ENCODE assay signal across 9 cellular contexts in the genomic region with DNA sequence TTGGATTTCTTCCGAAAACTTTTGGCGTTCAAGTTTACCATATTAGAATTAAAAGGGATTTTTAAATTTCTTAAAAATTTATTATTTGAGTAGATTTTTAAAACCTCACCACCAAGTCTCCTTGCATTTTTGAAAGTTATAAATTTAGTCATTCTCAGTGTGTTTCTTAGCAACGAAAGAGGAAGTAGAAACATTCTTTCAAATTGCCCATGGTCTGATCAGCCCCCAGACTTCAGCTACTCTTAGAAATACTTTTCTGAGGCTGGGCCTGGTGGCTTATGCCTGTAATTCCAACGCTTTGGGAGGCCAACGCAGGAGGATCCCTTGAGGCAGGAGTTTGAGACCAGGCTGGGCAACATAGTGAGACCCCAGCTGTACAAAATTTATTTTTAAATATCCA. TPM values are rescaled to one million over a fixed set of nuclear protein-coding genes. Genes with fewer than 3 reads are reported as not detected.
DNase-seq lines count a peak whose midpoint lies in the region; ATAC-seq and TF ChIP-seq lines count a peak whose summit lies in the region.
"Had no signal": no experiment of that assay in that cellular context is flagged by ENCODE, and none has a peak within 500 bp of the region (broad histone marks: within the 10 kb centered on the region; RNA-seq: fewer than 3 reads in every experiment).

No MANE protein-coding gene starts in this region.

- DNase-seq in central memory CD8-positive, alpha-beta T cell (ENCODE audit: low spot score in 2 of 2), result no peak
- DNase-seq in mesenteric fat pad (ENCODE audit: low spot score) (no peak), spleen (no peak)
- DNase-seq in effector memory CD8-positive, alpha-beta T cell, result no peak
- DNase-seq: NCI-H1436 treated with DMSO at 0.1 percent for 48 hours had no signal

- WGBS in spleen, 5 donors, result 51 to 60% (median 56%) methylated on average over 5 of the region's 5 CpGs

- ATAC-seq in GM18858 (IDR thresholded peaks at IDR 0.05; ENCODE audit: unreplicated experiment), result peak; percentile 67
- peak; percentile 74 for ATAC-seq in GM21576 (IDR thresholded peaks at IDR 0.05; ENCODE audit: unreplicated experiment)
- peak; percentile 66 for ATAC-seq in HG03439 (IDR thresholded peaks at IDR 0.05; ENCODE audit: unreplicated experiment)
- no peak for ATAC-seq in central memory CD8-positive, alpha-beta T cell (replicated peaks; ENCODE audit: extremely low read depth, poor library complexity, severe bottlenecking)
- ATAC-seq in effector memory CD8-positive, alpha-beta T cell (replicated peaks), result no peak

- TF ChIP-seq POLR2A in spleen (IDR thresholded peaks at IDR 0.05), result no peak

- H3K4me1 Mint-ChIP-seq in central memory CD8-positive, alpha-beta T cell, result no peaks in the 10 kb centered on the region
- H3K4me1 Mint-ChIP-seq in effector memory CD8-positive, alpha-beta T cell (ENCODE audit: low read depth in 2 of 2), result peaks cover 2 to 6% of the 10 kb centered on the region in 2 donors

- no peaks in the 10 kb centered on the region for H3K27me3 ChIP-seq in spleen (replicated peaks in 1 of 7)
- H3K27me3 ChIP-seq: right atrium auricular region had no signal

- no peaks in the 10 kb centered on the region for H3K9me3 ChIP-seq in spleen
- H3K9me3 ChIP-seq: right atrium auricular region had no signal

- H3K4me3 Mint-ChIP-seq in central memory CD8-positive, alpha-beta T cell, result no peak overlapping the region
- H3K4me3 Mint-ChIP-seq in effector memory CD8-positive, alpha-beta T cell, result no peak overlapping the region

- H3K27me3 Mint-ChIP-seq in central memory CD8-positive, alpha-beta T cell, result no peaks in the 10 kb centered on the region
- H3K27me3 Mint-ChIP-seq in effector memory CD8-positive, alpha-beta T cell, result no peaks in the 10 kb centered on the region

- intact Hi-C loops in spleen (cut with DNase I; ENCODE audit: low total_unique reads), result no loop called here

- peaks cover 0 to 19% (median 2%) of the 10 kb centered on the region in 6 donors for H3K4me1 ChIP-seq in spleen
- H3K4me1 ChIP-seq: right atrium auricular region had no signal

- H3K27ac Mint-ChIP-seq in central memory CD8-positive, alpha-beta T cell (ENCODE audit: low read depth), result peak overlapping the region; percentile 59
- peak overlapping the region in 1 of 2 donors; percentile 66 for H3K27ac Mint-ChIP-seq in effector memory CD8-positive, alpha-beta T cell

- no peak for TF ChIP-seq CTCF in spleen (IDR thresholded peaks at IDR 0.05 in 8 of 11, conservative IDR thresholded peaks at IDR 0.05 in 3 of 11)

- no peaks in the 10 kb centered on the region for H3K9me3 Mint-ChIP-seq in central memory CD8-positive, alpha-beta T cell
- H3K9me3 Mint-ChIP-seq in effector memory CD8-positive, alpha-beta T cell, result no peaks in the 10 kb centered on the region

- peak overlapping the region in 1 of 8 donors; percentile 4 for H3K27ac ChIP-seq in spleen
- H3K27ac ChIP-seq: right atrium auricular region had no signal

- H3K36me3 ChIP-seq in spleen, result peaks cover 0 to 33% (median 3%) of the 10 kb centered on the region in 6 donors
- H3K36me3 ChIP-seq: right atrium auricular region had no signal

- peaks cover 12% of the 10 kb centered on the region for H3K36me3 Mint-ChIP-seq in central memory CD8-positive, alpha-beta T cell (ENCODE audit: insufficient read depth)
- peaks cover 7% of the 10 kb centered on the region for H3K36me3 Mint-ChIP-seq in effector memory CD8-positive, alpha-beta T cell (ENCODE audit: insufficient read depth)

- no peak overlapping the region for H3K4me3 ChIP-seq in spleen
- H3K4me3 ChIP-seq: right atrium auricular region had no signal

RNA-seq across cellular contexts. Expression of a gene that starts 15.1 kb away (rescaled TPM):
- total RNA-seq in mesenteric fat pad (80.6 TPM), spleen (10 to 100 TPM; 50.3 to 89.3 (median 72.7) TPM)
- 10 to 100 TPM; 66.2 to 83.9 (median 83.8) TPM for polyA plus RNA-seq in spleen

RNA-seq across cellular contexts. Expression of a gene that starts 41.3 kb away (rescaled TPM):
- total RNA-seq in mesenteric fat pad, result 3.1 TPM
- 10 to 100 TPM; 10.3 to 15.5 (median 12.5) TPM for total RNA-seq in spleen
- 1 to 10 TPM; 1.2 to 1.9 (median 1.6) TPM for polyA plus RNA-seq in spleen

Comparison
In these comparisons a context has a peak if more than half of its experiments do, and no peak if none do; other contexts are left out.
1. ATAC-seq: peak in GM18858 (single experiment), GM21576 (single experiment) and HG03439 (single experiment); none in central memory CD8-positive, alpha-beta T cell (single experiment) and effector memory CD8-positive, alpha-beta T cell (single experiment).